9 cellular contexts compared by ENCODE assay signal in the genomic region with DNA sequence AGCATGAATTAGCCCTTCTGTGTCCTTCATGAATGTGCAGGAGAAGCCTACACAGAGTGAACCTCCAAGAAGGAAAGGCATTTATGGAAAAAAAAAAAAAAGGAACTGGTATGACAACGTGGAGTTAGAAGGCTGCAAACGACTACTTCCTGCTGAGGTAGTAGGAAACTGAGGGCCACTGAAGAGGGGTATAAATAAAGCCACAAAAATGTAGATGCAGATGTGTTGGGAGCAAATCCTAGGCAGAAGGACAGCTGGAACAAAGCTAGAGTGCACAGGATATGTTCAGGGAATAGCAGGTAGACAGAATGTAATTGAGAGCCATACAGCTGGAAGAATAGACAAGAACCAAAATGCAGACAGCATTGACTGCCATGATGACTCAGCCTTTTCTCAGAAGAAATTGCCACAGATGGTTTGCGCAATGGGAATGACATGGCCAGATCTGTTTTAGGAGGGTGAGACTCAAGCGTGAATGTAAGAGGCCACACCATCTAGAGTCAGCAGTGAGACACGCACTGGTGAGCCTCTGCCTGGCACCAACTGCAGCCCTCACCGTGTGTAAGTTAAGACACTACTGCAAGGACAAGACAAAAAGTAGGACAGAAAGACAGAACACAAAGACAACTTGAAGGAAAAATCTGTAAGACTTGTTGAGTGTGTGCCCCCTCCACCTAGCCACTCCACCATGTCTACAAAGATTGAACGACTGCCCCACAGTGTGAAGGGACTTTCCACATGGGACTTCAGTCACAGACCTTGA.
DNase-seq lines count a peak whose midpoint lies in the region; ATAC-seq, FAIRE-seq and TF ChIP-seq lines count a peak whose summit lies in the region.
"Had no signal": no experiment of that assay in that cellular context is flagged by ENCODE, and none has a peak within 500 bp of the region (broad histone marks: within the 10 kb centered on the region; RNA-seq: fewer than 3 reads in every experiment).

No MANE protein-coding gene starts in this region.

- peaks cover 53% of the 10 kb centered on the region for H3K4me1 ChIP-seq in ACC112 (ENCODE audit: control insufficient read depth, insufficient read depth, low read length, unreplicated experiment)
- H3K4me1 ChIP-seq in naive thymus-derived CD4-positive, alpha-beta T cell (ENCODE audit: control insufficient read depth in 2 of 2, insufficient read depth in 2 of 2, low read length in 2 of 2), result no peaks in the 10 kb centered on the region

- peak overlapping the region in 2 of 10 donors; percentile 5 to 21 for H3K4me3 Mint-ChIP-seq in naive thymus-derived CD4-positive, alpha-beta T cell
- H3K4me3 Mint-ChIP-seq: activated naive CD8-positive, alpha-beta T cell had no signal

- H3K36me3 ChIP-seq in ACC112 (ENCODE audit: insufficient read depth, low read length), result no peaks in the 10 kb centered on the region
- no peaks in the 10 kb centered on the region for H3K36me3 ChIP-seq in naive thymus-derived CD4-positive, alpha-beta T cell (ENCODE audit: control insufficient read depth in 2 of 3, insufficient read depth in 3 of 3, low read length in 3 of 3)

- peaks cover 0 to 8% (median 0%) of the 10 kb centered on the region in 11 donors for H3K9me3 Mint-ChIP-seq in naive thymus-derived CD4-positive, alpha-beta T cell

- no peak overlapping the region for H3K27ac Mint-ChIP-seq in naive thymus-derived CD4-positive, alpha-beta T cell
- H3K27ac Mint-ChIP-seq: activated naive CD8-positive, alpha-beta T cell had no signal

- peak overlapping the region; percentile 95 for H3K27ac ChIP-seq in ACC112 (ENCODE audit: low read depth, low read length)
- H3K27ac ChIP-seq in naive thymus-derived CD4-positive, alpha-beta T cell (ENCODE audit: low read depth, low read length), result no peak overlapping the region

- H3K36me3 Mint-ChIP-seq in naive thymus-derived CD4-positive, alpha-beta T cell, result peaks cover 0 to 11% (median 0%) of the 10 kb centered on the region in 5 donors
- H3K36me3 Mint-ChIP-seq: activated naive CD8-positive, alpha-beta T cell had no signal

- H3K27me3 ChIP-seq in ACC112 (ENCODE audit: insufficient read depth, low read length), result no peaks in the 10 kb centered on the region
- no peaks in the 10 kb centered on the region for H3K27me3 ChIP-seq in naive thymus-derived CD4-positive, alpha-beta T cell (ENCODE audit: control insufficient read depth in 2 of 2, insufficient read depth in 2 of 2, low read length in 2 of 2)

- H2AFZ ChIP-seq in ACC112 (ENCODE audit: low read length, unreplicated experiment), result peak overlapping the region; percentile 89

- FAIRE-seq in D721Med (lab: Jason Lieb, UNC), result no peak

- intact Hi-C loops in naive thymus-derived CD4-positive, alpha-beta T cell (cut with micrococcal nuclease), result no loop called here

- ATAC-seq in GM21619 (IDR thresholded peaks at IDR 0.05; ENCODE audit: unreplicated experiment), result peak; percentile 67
- ATAC-seq in naive thymus-derived CD4-positive, alpha-beta T cell, result peak; percentile 94

- CTCF ChIA-PET in naive thymus-derived CD4-positive, alpha-beta T cell (lab: Charles Lee), result no interaction called here

- H3K79me2 ChIP-seq in ACC112 (ENCODE audit: control insufficient read depth, insufficient read depth, low read length, unreplicated experiment), result peaks cover 18% of the 10 kb centered on the region

- H3K4me1 Mint-ChIP-seq in naive thymus-derived CD4-positive, alpha-beta T cell, result peaks cover 0 to 20% (median 0%) of the 10 kb centered on the region in 7 donors

- peak; percentile 26 for TF ChIP-seq CTCF in epithelial cell of proximal tubule (conservative IDR thresholded peaks at IDR 0.05; ENCODE audit: low read depth, low read length)
- TF ChIP-seq CTCF in D721Med (IDR thresholded peaks at IDR 0.05; ENCODE audit: insufficient read depth, missing control alignments), result no peak

- peaks cover 8 to 25% (median 24%) of the 10 kb centered on the region in 5 donors for H3K27me3 Mint-ChIP-seq in naive thymus-derived CD4-positive, alpha-beta T cell

- H3K4me3 ChIP-seq in ACC112 (ENCODE audit: low read depth, low read length) (peak overlapping the region; percentile 35; the same call in 1 of the 2 replicates), epithelial cell of proximal tubule (ENCODE audit: low read depth, low read length) (no peak overlapping the region)
- no peak overlapping the region for H3K4me3 ChIP-seq in naive thymus-derived CD4-positive, alpha-beta T cell (ENCODE audit: low read length)

- DNase-seq in SIG-M5 (lab: John Stamatoyannopoulos, UW) (peak; percentile 85), epithelial cell of proximal tubule (ENCODE audit: low read depth) (peak; percentile 99), D721Med (ENCODE audit: insufficient read length, low spot score) (no peak), NCI-H2227 treated with DMSO at 0.1 percent for 48 hours (lab: John Stamatoyannopoulos, UW) (no peak)
- DNase-seq in naive thymus-derived CD4-positive, alpha-beta T cell, result no peak
- no peak for DNase-seq in effector CD4-positive, alpha-beta T cell

- POLR2A ChIA-PET in naive thymus-derived CD4-positive, alpha-beta T cell (lab: Charles Lee), result no interaction called here

- no peaks in the 10 kb centered on the region for H3K9me3 ChIP-seq in naive thymus-derived CD4-positive, alpha-beta T cell (ENCODE audit: control insufficient read depth in 2 of 3, low read length in 3 of 3)

Comparison
In these comparisons a context has a peak if more than half of its experiments do, and no peak if none do; other contexts are left out.
1. DNase-seq: peak in SIG-M5 (single experiment) and epithelial cell of proximal tubule (single experiment); none in naive thymus-derived CD4-positive, alpha-beta T cell (0 of 9), effector CD4-positive, alpha-beta T cell (single experiment), D721Med (single experiment) and NCI-H2227 treated with DMSO at 0.1 percent for 48 hours (single experiment).